In the genomic region with DNA sequence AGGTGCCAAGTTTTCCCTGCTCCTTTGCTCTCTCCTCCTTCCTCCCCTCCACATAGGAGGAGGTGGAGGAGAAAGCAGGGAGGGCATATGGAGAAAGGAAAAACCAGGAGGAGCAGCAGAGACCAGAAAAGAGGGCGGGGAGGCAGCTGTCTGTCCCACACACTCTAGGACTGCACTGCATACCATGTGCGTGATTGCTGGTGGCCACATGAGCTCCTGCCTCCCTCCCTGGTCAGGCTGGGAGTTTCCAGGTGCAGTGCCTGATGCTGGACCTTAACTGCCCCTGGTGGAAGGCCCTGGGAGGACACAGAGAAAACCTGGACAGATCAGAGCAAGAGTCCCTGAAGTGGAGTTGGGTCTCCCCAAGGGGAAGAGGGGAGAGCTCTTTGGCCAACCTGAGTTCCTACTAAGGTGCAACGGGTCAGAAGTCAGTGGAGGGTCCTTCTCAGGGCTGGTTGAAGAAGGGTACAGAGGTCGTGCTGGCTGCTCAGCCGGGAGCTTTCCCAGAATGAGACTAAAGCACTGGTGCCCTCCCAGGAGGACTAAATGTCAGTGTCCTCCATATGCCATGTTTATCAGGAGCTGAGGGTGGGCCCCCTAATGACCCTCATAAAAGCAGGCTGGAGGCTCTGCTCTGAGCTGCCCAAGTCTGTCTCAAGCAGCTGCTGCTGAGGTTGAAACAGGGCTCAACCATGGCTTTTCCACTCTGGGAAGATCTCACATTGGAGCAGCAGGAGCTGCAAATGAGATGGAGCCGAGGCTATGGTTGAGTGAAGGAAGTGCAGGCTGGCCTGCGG, we compare ENCODE assay signal across 9 cellular contexts. TPM values are rescaled to one million over a fixed set of nuclear protein-coding genes. Genes with fewer than 3 reads are reported as not detected.
A peak's percentile ranks its signal among the peaks of the same experiment; 100 is the strongest.
DNase-seq lines count a peak whose midpoint lies in the region; ATAC-seq and TF ChIP-seq lines count a peak whose summit lies in the region.
"Had no signal": no experiment of that assay in that cellular context is flagged by ENCODE, and none has a peak within 500 bp of the region (broad histone marks: within the 10 kb centered on the region; RNA-seq: fewer than 3 reads in every experiment).

No MANE protein-coding gene starts in this region.

- H3K79me2 ChIP-seq in neural progenitor cell (ENCODE audit: low read depth) = no peaks in the 10 kb centered on the region

- DNase-seq in ELR (ENCODE audit: low read depth) = peak; percentile 48
- DNase-seq in RPMI7951 (ENCODE audit: low read depth) = peak; percentile 73
- DNase-seq in fibroblast of the aortic adventitia (ENCODE audit: low read depth) = no peak
- no peak for DNase-seq in neural progenitor cell (ENCODE audit: low spot score)
- DNase-seq in adrenal gland = no peak
- DNase-seq in mucosa of gallbladder (ENCODE audit: low spot score) = no peak
- DNase-seq: Karpas-422, right cardiac atrium had no signal

- H4K20me1 ChIP-seq in neural progenitor cell (ENCODE audit: low read depth) = no peaks in the 10 kb centered on the region

- H3K27me3 Mint-ChIP-seq in neural progenitor cell (ENCODE audit: insufficient read depth, low read depth) = peaks cover 20% of the 10 kb centered on the region
- H3K27me3 Mint-ChIP-seq in activated T-helper 17 cell treated with anti-CD3 and anti-CD28 coated beads, Interleukin-2, amount 50 U/mL, for 72 hours = peaks cover 12% of the 10 kb centered on the region

- TF ChIP-seq CTCF in fibroblast of the aortic adventitia (IDR thresholded peaks at IDR 0.05; ENCODE audit: insufficient read depth, low read length) (peak; percentile 26), neural progenitor cell (IDR thresholded peaks at IDR 0.05) (peak; percentile 27), adrenal gland (IDR thresholded peaks at IDR 0.05) (no peak)

- H2AFZ ChIP-seq in neural progenitor cell (replicated peaks) = no peak overlapping the region

- no peak overlapping the region for H3K4me3 Mint-ChIP-seq in neural progenitor cell
- no peak overlapping the region for H3K4me3 Mint-ChIP-seq in activated T-helper 17 cell treated with anti-CD3 and anti-CD28 coated beads, Interleukin-2, amount 50 U/mL, for 72 hours

- 72 to 92% (median 81%) methylated on average over 6 to 7 of the region's 7 CpGs for WGBS in adrenal gland, 4 donors

- peaks cover 6% of the 10 kb centered on the region for H3K4me1 Mint-ChIP-seq in neural progenitor cell
- H3K4me1 Mint-ChIP-seq in activated T-helper 17 cell treated with anti-CD3 and anti-CD28 coated beads, Interleukin-2, amount 50 U/mL, for 72 hours = no peaks in the 10 kb centered on the region

- intact Hi-C loops in adrenal gland (cut with DNase I) = loop anchor here in 1 of 2 donors (10.0 kb wide), 1 partner anchor 525 kb away; a partner anchor contains a TSS

- H3K27me3 ChIP-seq in neural progenitor cell (peaks cover 27% of the 10 kb centered on the region), adrenal gland (peaks cover 24% of the 10 kb centered on the region)

- H3K9ac ChIP-seq in neural progenitor cell = no peak overlapping the region

- H3K36me3 ChIP-seq in neural progenitor cell (no peaks in the 10 kb centered on the region), adrenal gland (replicated peaks in 1 of 2) (no peaks in the 10 kb centered on the region)

- no peak overlapping the region for H3K4me2 ChIP-seq in neural progenitor cell

- H3F3A ChIP-seq in neural progenitor cell (ENCODE audit: low read depth) = peaks cover 9% of the 10 kb centered on the region

- H3K9me3 ChIP-seq in neural progenitor cell (ENCODE audit: low read depth) = no peaks in the 10 kb centered on the region
- H3K9me3 ChIP-seq in adrenal gland (replicated peaks in 1 of 3) = no peaks in the 10 kb centered on the region

- no peak overlapping the region for H3K27ac Mint-ChIP-seq in neural progenitor cell
- no peak overlapping the region for H3K27ac Mint-ChIP-seq in activated T-helper 17 cell treated with anti-CD3 and anti-CD28 coated beads, Interleukin-2, amount 50 U/mL, for 72 hours

- no peak for TF ChIP-seq POLR2A in adrenal gland (IDR thresholded peaks at IDR 0.05)

- H3K4me1 ChIP-seq in neural progenitor cell (peaks cover 4% of the 10 kb centered on the region), adrenal gland (replicated peaks in 1 of 2) (peaks cover 0 to 8% of the 10 kb centered on the region in 2 donors)

- ATAC-seq in activated T-helper 17 cell treated with anti-CD3 and anti-CD28 coated beads, Interleukin-2, amount 50 U/mL, for 72 hours (replicated peaks) = no peak
- ATAC-seq: right cardiac atrium had no signal

- H3K36me3 Mint-ChIP-seq in neural progenitor cell = no peaks in the 10 kb centered on the region
- no peaks in the 10 kb centered on the region for H3K36me3 Mint-ChIP-seq in activated T-helper 17 cell treated with anti-CD3 and anti-CD28 coated beads, Interleukin-2, amount 50 U/mL, for 72 hours (ENCODE audit: low read depth)

- H3K4me3 ChIP-seq in fibroblast of the aortic adventitia (ENCODE audit: low read depth, low read length) (no peak overlapping the region), neural progenitor cell (no peak overlapping the region), adrenal gland (no peak overlapping the region)

- no peaks in the 10 kb centered on the region for H3K9me3 Mint-ChIP-seq in neural progenitor cell
- no peaks in the 10 kb centered on the region for H3K9me3 Mint-ChIP-seq in activated T-helper 17 cell treated with anti-CD3 and anti-CD28 coated beads, Interleukin-2, amount 50 U/mL, for 72 hours

- H3K27ac ChIP-seq in neural progenitor cell (no peak overlapping the region), adrenal gland (no peak overlapping the region)

RNA-seq across cellular contexts. Expression of a gene that starts 3.5 kb away (rescaled TPM):
- total RNA-seq in RPMI7951 (2014; rRNA removed; shearing (Covaris generic)) = 30.3 and 33.4 TPM in 2 replicates
- total RNA-seq in fibroblast of the aortic adventitia (ENCODE audit: low replicate concordance) = not detected in 2 replicates
- total RNA-seq in neural progenitor cell (ENCODE audit: low replicate concordance) = 0.25 TPM in 1 of 2 replicates, not detected in the other
- under 1 TPM in 6 of 8 donors, not detected in 2; 0.10 to 0.54 (median 0.16) TPM for total RNA-seq in adrenal gland
- polyA plus RNA-seq in adrenal gland = 1 to 10 TPM in 1 of 3 donors, under 1 TPM in 1, not detected in 1; 0.48 to 1.0 TPM
- under 1 TPM in 1 of 2 donors, not detected in 1; 0.21 TPM for total RNA-seq in activated T-helper 17 cell treated with anti-CD3 and anti-CD28 coated beads, Interleukin-2, amount 50 U/mL, for 72 hours
- total RNA-seq in mucosa of gallbladder = 60.7 TPM

RNA-seq across cellular contexts. Expression of a gene that starts 29.7 kb away (rescaled TPM):
- total RNA-seq in RPMI7951 (2014; rRNA removed; shearing (Covaris generic)) = not detected in 2 replicates
- total RNA-seq in fibroblast of the aortic adventitia (ENCODE audit: low replicate concordance) (not detected in 2 replicates), neural progenitor cell (ENCODE audit: low replicate concordance) (not detected in 2 replicates), adrenal gland (10 to 100 TPM in 5 of 8 donors, 1 to 10 TPM in 3; 2.5 to 35.8 (median 16.4) TPM), mucosa of gallbladder (9.3 TPM)
- 10 to 100 TPM; 13.4 to 45.4 (median 15.0) TPM for polyA plus RNA-seq in adrenal gland
- total RNA-seq in activated T-helper 17 cell treated with anti-CD3 and anti-CD28 coated beads, Interleukin-2, amount 50 U/mL, for 72 hours = 100 to 1,000 TPM; 238 to 281 TPM

RNA-seq across cellular contexts. Expression of a gene that starts 45.6 kb away (rescaled TPM):
- 15.7 and 18.9 TPM in 2 replicates for total RNA-seq in RPMI7951 (2014; rRNA removed; shearing (Covaris generic))
- total RNA-seq in fibroblast of the aortic adventitia (ENCODE audit: low replicate concordance) (3.4 and 16.9 TPM in 2 replicates), neural progenitor cell (ENCODE audit: low replicate concordance) (13.3 and 29.6 TPM in 2 replicates), adrenal gland (100 to 1,000 TPM in 1 of 8 donors, 10 to 100 TPM in 7; 34.3 to 115 (median 64.8) TPM), mucosa of gallbladder (89.5 TPM)
- 10 to 100 TPM; 26.4 to 71.2 (median 28.6) TPM for polyA plus RNA-seq in adrenal gland
- 10 to 100 TPM; 43.6 to 51.4 TPM for total RNA-seq in activated T-helper 17 cell treated with anti-CD3 and anti-CD28 coated beads, Interleukin-2, amount 50 U/mL, for 72 hours

Comparison
In these comparisons a context has a peak if more than half of its experiments do, and no peak if none do; other contexts are left out.
1. DNase-seq: peak in ELR (single experiment) and RPMI7951 (single experiment); none in fibroblast of the aortic adventitia (single experiment), neural progenitor cell (single experiment), adrenal gland (0 of 7) and mucosa of gallbladder (single experiment).
2. CTCF ChIP-seq: peak in fibroblast of the aortic adventitia (single experiment) and neural progenitor cell (single experiment); none in adrenal gland (0 of 6).
3. RNA of a gene that starts 3.5 kb away (total RNA-seq): 60.7 TPM in mucosa of gallbladder (single experiment) and 30.3 to 33.4 TPM in RPMI7951; 0.21 TPM in activated T-helper 17 cell treated with anti-CD3 and anti-CD28 coated beads, Interleukin-2, amount 50 U/mL, for 72 hours, 0.10 to 0.54 TPM in adrenal gland, not detected in fibroblast of the aortic adventitia and 0.25 TPM in neural progenitor cell; every median in the first group is over 10 times any median in the second.
4. RNA of a gene that starts 29.7 kb away (total RNA-seq): 238 to 281 TPM in activated T-helper 17 cell treated with anti-CD3 and anti-CD28 coated beads, Interleukin-2, amount 50 U/mL, for 72 hours; 2.5 to 35.8 TPM in adrenal gland, 9.3 TPM in mucosa of gallbladder (single experiment), not detected in RPMI7951, not detected in fibroblast of the aortic adventitia and not detected in neural progenitor cell; every median in the first group is over 4 times any median in the second.